1 cellular context compared by ENCODE assay signal in genomic region chr2:61550375-61551209, GRCh38.
TF ChIP-seq lines count a peak whose summit lies in the region.

No MANE protein-coding gene starts in this region.

TF ChIP-seq in K562, 482 proteins besides CTCF, POLR2A, EP300 and RAD21:
- TF ChIP-seq FOXO4 (CRISPR knock-in tag; IDR thresholded peaks at IDR 0.05) (no peak), ZNF316 (IDR thresholded peaks at IDR 0.05) (no peak), SMARCE1 (IDR thresholded peaks at IDR 0.05) (no peak), MAZ (CRISPR knock-in tag; conservative IDR thresholded peaks at IDR 0.05 in 1 of 2, IDR thresholded peaks at IDR 0.05 in 1 of 2) (no peak), NFE2L1 (tag; IDR thresholded peaks at IDR 0.05; ENCODE audit: borderline replicate concordance, low read depth) (no peak), POLR2H (tag; IDR thresholded peaks at IDR 0.05; ENCODE audit: low read depth) (no peak), PHB2 (IDR thresholded peaks at IDR 0.05; ENCODE audit: low read depth) (no peak), E2F3 (CRISPR knock-in tag; IDR thresholded peaks at IDR 0.05) (no peak), KDM5B (IDR thresholded peaks at IDR 0.05; ENCODE audit: insufficient replicate concordance, low read depth, low read length) (no peak), EZH2 (IDR thresholded peaks at IDR 0.05; ENCODE audit: borderline replicate concordance, low read depth, low read length) (no peak), ZNF75A (CRISPR knock-in tag; IDR thresholded peaks at IDR 0.05) (no peak), ZC3H4 (CRISPR knock-in tag; IDR thresholded peaks at IDR 0.05; ENCODE audit: borderline replicate concordance) (no peak), KDM2B (CRISPR knock-in tag; IDR thresholded peaks at IDR 0.05) (no peak), XRCC3 (IDR thresholded peaks at IDR 0.05) (no peak)
- TF ChIP-seq, protein P1, sequence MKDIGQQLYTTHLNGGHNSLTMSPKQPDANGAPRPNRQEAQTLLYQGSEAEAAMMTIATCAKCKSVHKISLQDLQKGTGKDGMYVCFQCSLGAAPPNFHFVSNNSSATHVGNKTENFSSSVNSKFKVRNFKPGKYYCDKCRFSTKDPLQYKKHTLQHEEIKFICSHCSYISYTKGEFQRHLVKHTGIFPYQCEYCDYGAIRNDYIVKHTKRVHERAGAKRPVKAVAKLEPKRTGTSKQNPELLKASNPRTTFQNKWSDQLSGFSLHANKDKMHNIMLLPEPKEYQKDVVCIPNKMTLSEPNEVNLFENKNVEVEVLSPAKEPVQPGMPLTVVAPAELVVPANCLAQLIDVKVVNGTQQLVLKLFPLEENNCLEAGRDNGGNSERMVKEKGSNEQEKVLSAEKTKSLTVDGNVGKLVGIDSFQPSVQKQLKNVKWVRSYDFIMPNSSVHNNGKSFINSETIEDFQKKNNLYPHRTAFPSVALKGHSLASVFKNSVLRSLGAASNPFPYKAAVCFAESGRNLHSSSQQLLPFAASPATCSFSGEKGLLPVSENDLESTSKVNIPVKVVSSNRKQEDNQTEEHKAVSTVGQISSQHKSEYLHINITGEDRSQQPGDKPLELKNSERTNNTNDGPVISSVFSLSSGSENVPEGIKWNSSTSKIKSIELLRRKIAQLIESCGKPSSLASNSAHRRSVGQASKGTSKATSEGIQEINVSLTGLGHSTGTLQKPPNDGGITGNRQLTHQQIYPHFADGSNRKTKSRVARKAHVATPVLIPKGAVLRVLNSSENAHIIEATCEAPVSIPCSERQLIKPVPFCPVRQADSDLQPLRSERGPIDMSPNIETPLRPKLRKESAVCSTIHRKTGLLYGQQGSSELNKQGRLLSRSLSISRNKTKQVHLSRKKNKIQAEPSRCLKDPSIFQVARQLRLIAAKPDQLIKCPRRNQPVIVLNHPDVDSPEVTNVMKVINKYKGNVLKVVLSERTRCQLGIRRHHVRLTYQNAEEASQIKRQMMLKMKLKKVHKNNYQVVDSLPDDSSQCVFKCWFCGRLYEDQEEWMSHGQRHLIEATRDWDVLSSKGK (CRISPR knock-in tag; IDR thresholded peaks at IDR 0.05) = no peak
